ENCODE assay signal across 1 cellular context in genomic region chr19:48329167-48329891, GRCh38.
TF ChIP-seq lines count a peak whose summit lies in the region.

No MANE protein-coding gene starts in this region.

TF ChIP-seq in endothelial cell of umbilical vein, 7 proteins besides CTCF, POLR2A, EP300 and RAD21:
- TF ChIP-seq MYC (IDR thresholded peaks at IDR 0.05; ENCODE audit: low read depth, low read length): no peak
- peak; percentile 81 for TF ChIP-seq FOS (IDR thresholded peaks at IDR 0.05; ENCODE audit: borderline replicate concordance, insufficient read depth, low read length)
- TF ChIP-seq MAX (IDR thresholded peaks at IDR 0.05; ENCODE audit: insufficient read depth, insufficient read length): no peak
- TF ChIP-seq JUN (IDR thresholded peaks at IDR 0.05; ENCODE audit: borderline replicate concordance, insufficient read depth, insufficient read length, low read depth): peak; percentile 46
